ENCODE assay signal across 18 cellular contexts in genomic region chr7:45874408-45875131, GRCh38. TPM values are rescaled to one million over a fixed set of nuclear protein-coding genes. Genes with fewer than 3 reads are reported as not detected.
DNase-seq lines count a peak whose midpoint lies in the region; ATAC-seq and TF ChIP-seq lines count a peak whose summit lies in the region.
"Had no signal": no experiment of that assay in that cellular context is flagged by ENCODE, and none has a peak within 500 bp of the region (broad histone marks: within the 10 kb centered on the region; RNA-seq: fewer than 3 reads in every experiment).

No MANE protein-coding gene starts in this region.

- H3K9me3 Mint-ChIP-seq in WTC11 = peaks cover 39% of the 10 kb centered on the region
- H3K9me3 Mint-ChIP-seq: activated CD4-positive, alpha-beta memory T cell treated with anti-CD3 and anti-CD28 coated beads, Interleukin-2, amount 10 ng/mL, durations not matched to agents 7 days and 5 days had no signal

- no peaks in the 10 kb centered on the region for H3K79me2 ChIP-seq in ACC112 (ENCODE audit: control insufficient read depth, insufficient read depth, low read length, unreplicated experiment)

- 0 out of 2 replicates have a peak, but pooled peaks cover 5% of the 10 kb centered on the region for H3K4me1 Mint-ChIP-seq in WTC11
- H3K4me1 Mint-ChIP-seq: activated CD4-positive, alpha-beta memory T cell treated with anti-CD3 and anti-CD28 coated beads, Interleukin-2, amount 10 ng/mL, durations not matched to agents 7 days and 5 days; neural progenitor cell; T-helper 17 cell had no signal

- peak overlapping the region; percentile 83 for H3K27ac ChIP-seq in ACC112 (ENCODE audit: low read depth, low read length)
- H3K27ac ChIP-seq: BLaER1 treated with 17β-estradiol and CSF1 and Interleukin-3, amounts not matched to agents 10 nM and 100 nM; neural progenitor cell; uterus had no signal

- no peaks in the 10 kb centered on the region for H3K36me3 ChIP-seq in ACC112 (ENCODE audit: insufficient read depth, low read length)
- H3K36me3 ChIP-seq: BLaER1 treated with 17β-estradiol and CSF1 and Interleukin-3, amounts not matched to agents 10 nM and 100 nM; neural progenitor cell; uterus had no signal

- H3K4me3 Mint-ChIP-seq in WTC11 = no peak overlapping the region
- H3K4me3 Mint-ChIP-seq: activated CD4-positive, alpha-beta memory T cell treated with anti-CD3 and anti-CD28 coated beads, Interleukin-2, amount 10 ng/mL, durations not matched to agents 7 days and 5 days; neural progenitor cell; T-helper 17 cell had no signal

- POLR2A ChIA-PET in WTC11 (lab: Charles Lee) = no interaction called here

- H3K36me3 Mint-ChIP-seq in WTC11 = peaks cover 25% of the 10 kb centered on the region
- H3K36me3 Mint-ChIP-seq: neural progenitor cell had no signal

- H2AFZ ChIP-seq in ACC112 (ENCODE audit: low read length, unreplicated experiment) = no peak overlapping the region
- H2AFZ ChIP-seq: neural progenitor cell had no signal

- ATAC-seq in WTC11 (no peak), GM21447 (IDR thresholded peaks at IDR 0.05; ENCODE audit: unreplicated experiment) (no peak), GM21515 (IDR thresholded peaks at IDR 0.05; ENCODE audit: unreplicated experiment) (no peak)
- ATAC-seq: left lobe of liver, T-helper 17 cell had no signal

- peaks cover 21% of the 10 kb centered on the region for H3K4me1 ChIP-seq in ACC112 (ENCODE audit: control insufficient read depth, insufficient read depth, low read length, unreplicated experiment)
- H3K4me1 ChIP-seq: BLaER1 treated with 17β-estradiol and CSF1 and Interleukin-3, amounts not matched to agents 10 nM and 100 nM; neural progenitor cell; uterus had no signal

- H3K27me3 ChIP-seq in ACC112 (ENCODE audit: insufficient read depth, low read length) = no peaks in the 10 kb centered on the region
- H3K27me3 ChIP-seq: BLaER1 treated with 17β-estradiol and CSF1 and Interleukin-3, amounts not matched to agents 10 nM and 100 nM; neural progenitor cell; uterus had no signal

- TF ChIP-seq CTCF in HFF-Myc (IDR thresholded peaks at IDR 0.05; ENCODE audit: low read depth, low read length, missing control alignments) = no peak
- no peak for TF ChIP-seq CTCF in WTC11 (IDR thresholded peaks at IDR 0.05)
- TF ChIP-seq CTCF in foreskin fibroblast (IDR thresholded peaks at IDR 0.05; ENCODE audit: low read depth, low read length) = no peak

- peaks cover 4% of the 10 kb centered on the region; the same call in 1 of the 2 replicates for H3K27me3 Mint-ChIP-seq in WTC11 (ENCODE audit: low read depth)

- DNase-seq in HFF-Myc (ENCODE audit: extremely low read depth, low read depth) (peak; percentile 29), WTC11 (ENCODE audit: low spot score) (no peak), foreskin fibroblast (peak; percentile 74 to 84), GOT3 (lab: John Stamatoyannopoulos, UW) (no peak), ecto neural progenitor cell (ENCODE audit: low spot score) (no peak)
- DNase-seq: activated CD4-positive, alpha-beta memory T cell treated with anti-CD3 and anti-CD28 coated beads, Interleukin-2, amount 10 ng/mL, durations not matched to agents 7 days and 5 days; activated gamma-delta T cell; GF-D8; NCI-H2029 treated with DMSO at 0.1 percent for 48 hours; stimulated activated CD8-positive, alpha-beta memory T cell treated with anti-CD3 and anti-CD28 coated beads, Interleukin-4, amount 100 ng/mL, for 48 hours; T-helper 17 cell; uterus had no signal

- H3K4me3 ChIP-seq in ACC112 (ENCODE audit: low read depth, low read length) (no peak overlapping the region), HFF-Myc (replicated peaks; ENCODE audit: low read depth, low read length) (no peak overlapping the region), foreskin fibroblast (ENCODE audit: low read depth in 1 of 2, low read length in 2 of 2) (no peak overlapping the region)
- H3K4me3 ChIP-seq: BLaER1 treated with 17β-estradiol and CSF1 and Interleukin-3, amounts not matched to agents 10 nM and 100 nM; neural progenitor cell; uterus had no signal

- no peak overlapping the region for H3K27ac Mint-ChIP-seq in WTC11
- H3K27ac Mint-ChIP-seq: activated CD4-positive, alpha-beta memory T cell treated with anti-CD3 and anti-CD28 coated beads, Interleukin-2, amount 10 ng/mL, durations not matched to agents 7 days and 5 days; neural progenitor cell; T-helper 17 cell had no signal

- CTCF ChIA-PET in WTC11 (lab: Charles Lee) = interaction anchor here (1.4 kb wide), 1 partner anchor 16 kb away, joined by 3 read pairs; no protein-coding TSS in a partner anchor

TF ChIP-seq in WTC11, 78 proteins besides CTCF, POLR2A, EP300 and RAD21:
- TF ChIP-seq NR1H2 (CRISPR knock-in tag; IDR thresholded peaks at IDR 0.05) (no peak), GABPB1 (CRISPR knock-in tag; IDR thresholded peaks at IDR 0.05) (peak; percentile 43; the same call in 1 of the 2 replicates)

RNA-seq across cellular contexts. Expression of gene CCDC201, which starts 1.7 kb away (rescaled TPM):
- total RNA-seq in WTC11 (2021) = not detected in 3 replicates
- total RNA-seq: activated CD4-positive, alpha-beta memory T cell treated with anti-CD3 and anti-CD28 coated beads, Interleukin-2, amount 10 ng/mL, durations not matched to agents 7 days and 5 days; left lobe of liver; T-helper 17 cell had no signal

RNA-seq across cellular contexts. Expression of gene IGFBP1, which starts 13.7 kb away (rescaled TPM):
- 0.18 to 0.37 TPM in 2 of 3 replicates, not detected in the other for total RNA-seq in WTC11 (2021)
- total RNA-seq: activated CD4-positive, alpha-beta memory T cell treated with anti-CD3 and anti-CD28 coated beads, Interleukin-2, amount 10 ng/mL, durations not matched to agents 7 days and 5 days; T-helper 17 cell had no signal

RNA-seq across cellular contexts. Expression of gene IGFBP3, which starts 46.5 kb away (rescaled TPM):
- 2.9 to 4.9 TPM (median 4.3 TPM) in 3 replicates for total RNA-seq in WTC11 (2021)

Comparison
In these comparisons a context has a peak if more than half of its experiments do, and no peak if none do; other contexts are left out.
1. DNase-seq: peak in HFF-Myc (single experiment) and foreskin fibroblast (2 of 2); none in WTC11 (single experiment), GOT3 (single experiment) and ecto neural progenitor cell (single experiment).